8 cellular contexts compared by ENCODE assay signal in genomic region chr4:82797048-82797590, GRCh38. TPM values are rescaled to one million over a fixed set of nuclear protein-coding genes. Genes with fewer than 3 reads are reported as not detected.
DNase-seq lines count a peak whose midpoint lies in the region; ATAC-seq and TF ChIP-seq lines count a peak whose summit lies in the region.

No MANE protein-coding gene starts in this region.

- CTCF ChIA-PET in activated naive CD4-positive, alpha-beta T cell treated with anti-CD3 and anti-CD28 coated beads, Interleukin-2, amount 10 ng/mL, durations not matched to agents 7 days and 5 days (lab: Charles Lee), result no interaction called here

- H3K27me3 ChIP-seq in thoracic aorta (replicated peaks; ENCODE audit: insufficient read depth), result no peaks in the 10 kb centered on the region

- peaks cover 16% of the 10 kb centered on the region for H3K4me1 Mint-ChIP-seq in activated naive CD4-positive, alpha-beta T cell treated with anti-CD3 and anti-CD28 coated beads, Interleukin-2, amount 10 ng/mL, durations not matched to agents 7 days and 5 days

- DNase-seq in activated naive CD4-positive, alpha-beta T cell treated with anti-CD3 and anti-CD28 coated beads, Interleukin-2, amount 10 ng/mL, durations not matched to agents 7 days and 5 days, result no peak
- DNase-seq in activated naive CD4-positive, alpha-beta T cell treated with anti-CD3 and anti-CD28 coated beads, Interleukin-2, amount 50 U/mL, for 72 hours (ENCODE audit: low spot score in 2 of 2), result no peak
- DNase-seq in kidney tubule cell (ENCODE audit: low spot score) (peak; percentile 50), thoracic aorta (ENCODE audit: low spot score) (no peak), NOMO-1 treated with dmso at 0.1 percent for 144 hours (lab: John Stamatoyannopoulos, UW; ENCODE audit: unreplicated experiment) (no peak)

- H3K4me3 ChIP-seq in thoracic aorta, result peak overlapping the region; percentile 90

- peaks cover 6 to 18% of the 10 kb centered on the region in 2 donors for H3K4me1 ChIP-seq in thoracic aorta (ENCODE audit: control insufficient read depth in 1 of 2, low read depth in 2 of 2)

- no peaks in the 10 kb centered on the region for H3K9me3 ChIP-seq in thoracic aorta

- no peaks in the 10 kb centered on the region for H3K36me3 ChIP-seq in thoracic aorta

- no peak overlapping the region for H3K27ac Mint-ChIP-seq in activated naive CD4-positive, alpha-beta T cell treated with anti-CD3 and anti-CD28 coated beads, Interleukin-2, amount 10 ng/mL, durations not matched to agents 7 days and 5 days
- no peak overlapping the region for H3K27ac Mint-ChIP-seq in activated naive CD4-positive, alpha-beta T cell treated with anti-CD3 and anti-CD28 coated beads, Interleukin-2, amount 50 U/mL, for 72 hours

- H3K27ac ChIP-seq in angular gyrus (ENCODE audit: low read depth, low read length), result peak overlapping the region; percentile 85
- H3K27ac ChIP-seq in thoracic aorta, result no peak overlapping the region

- no peaks in the 10 kb centered on the region for H3K9me3 Mint-ChIP-seq in activated naive CD4-positive, alpha-beta T cell treated with anti-CD3 and anti-CD28 coated beads, Interleukin-2, amount 10 ng/mL, durations not matched to agents 7 days and 5 days
- H3K9me3 Mint-ChIP-seq in activated naive CD4-positive, alpha-beta T cell treated with anti-CD3 and anti-CD28 coated beads, Interleukin-2, amount 50 U/mL, for 72 hours, result no peaks in the 10 kb centered on the region

- H3K4me3 Mint-ChIP-seq in activated naive CD4-positive, alpha-beta T cell treated with anti-CD3 and anti-CD28 coated beads, Interleukin-2, amount 10 ng/mL, durations not matched to agents 7 days and 5 days, result peak overlapping the region; percentile 68

- H3K27me3 Mint-ChIP-seq in activated naive CD4-positive, alpha-beta T cell treated with anti-CD3 and anti-CD28 coated beads, Interleukin-2, amount 10 ng/mL, durations not matched to agents 7 days and 5 days, result peaks cover 85% of the 10 kb centered on the region

- no peaks in the 10 kb centered on the region for H3K36me3 Mint-ChIP-seq in activated naive CD4-positive, alpha-beta T cell treated with anti-CD3 and anti-CD28 coated beads, Interleukin-2, amount 10 ng/mL, durations not matched to agents 7 days and 5 days
- no peaks in the 10 kb centered on the region for H3K36me3 Mint-ChIP-seq in activated naive CD4-positive, alpha-beta T cell treated with anti-CD3 and anti-CD28 coated beads, Interleukin-2, amount 50 U/mL, for 72 hours

- TF ChIP-seq CTCF in thoracic aorta (IDR thresholded peaks at IDR 0.05), result no peak

- ATAC-seq in activated naive CD4-positive, alpha-beta T cell treated with anti-CD3 and anti-CD28 coated beads, Interleukin-2, amount 50 U/mL, for 72 hours, result no peak
- ATAC-seq in thoracic aorta (ENCODE audit: insufficient number of reproducible peaks, low FRiP score, low read depth) (no peak), GM19463 (IDR thresholded peaks at IDR 0.05; ENCODE audit: unreplicated experiment) (no peak), GM18909 (IDR thresholded peaks at IDR 0.05; ENCODE audit: poor library complexity, unreplicated experiment) (no peak)

RNA-seq across cellular contexts. Expression of gene SCD5, which starts 1.5 kb away (rescaled TPM):
- 1 to 10 TPM in 1 of 2 donors, under 1 TPM in 1; 0.52 to 1.9 TPM for total RNA-seq in activated naive CD4-positive, alpha-beta T cell treated with anti-CD3 and anti-CD28 coated beads, Interleukin-2, amount 50 U/mL, for 72 hours
- total RNA-seq in thoracic aorta, result 10 to 100 TPM in 1 of 2 donors, 1 to 10 TPM in 1; 7.3 to 18.5 TPM
